In the genomic region with DNA sequence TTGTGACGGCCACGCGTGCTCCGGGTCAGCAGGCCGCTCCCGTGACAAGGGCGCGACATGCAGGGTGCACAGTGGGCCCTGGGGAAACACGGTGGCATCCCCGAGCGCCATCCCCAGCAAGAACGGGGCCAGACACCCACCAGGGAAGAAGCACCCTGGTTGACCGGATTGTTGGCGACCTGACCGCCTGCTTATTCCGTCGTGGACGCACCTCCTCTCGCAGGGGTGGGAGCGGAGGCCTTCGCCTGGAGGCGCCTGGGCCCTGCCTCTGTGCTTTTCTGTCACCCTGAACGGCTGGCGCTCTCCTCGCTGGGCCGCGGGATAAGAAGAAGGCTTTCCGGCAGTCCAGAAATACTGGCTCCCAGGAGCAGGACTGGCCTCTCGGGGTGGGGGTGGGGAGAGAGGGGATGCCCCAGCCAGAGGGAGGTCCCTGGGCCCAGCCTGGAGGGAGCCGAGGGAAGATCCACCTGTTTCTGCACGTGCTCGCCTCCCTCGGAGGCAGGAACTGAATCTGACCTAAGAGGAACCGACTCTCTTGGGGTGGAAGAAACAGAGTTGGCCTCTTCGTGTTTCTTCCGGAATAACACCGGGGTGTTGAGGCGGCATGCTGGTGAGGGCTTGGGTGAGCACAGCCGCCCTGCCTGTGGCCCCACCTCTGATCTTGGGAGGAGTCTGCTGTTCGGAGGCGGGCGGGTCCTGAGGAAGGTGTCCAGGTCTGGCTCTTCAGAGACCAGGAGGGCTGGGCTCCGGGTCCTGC, we compare ENCODE assay signal across 8 cellular contexts.
DNase-seq lines count a peak whose midpoint lies in the region; ATAC-seq and TF ChIP-seq lines count a peak whose summit lies in the region.
"Not testable (repeated sequence)": the region's sequence is repeated elsewhere in the genome, so short reads cannot be mapped to it uniquely, and the experiment has no call there.

No MANE protein-coding gene starts in this region.

- not testable (repeated sequence) for H3K9ac ChIP-seq in HCT116 (ENCODE audit: low read length); OCI-LY3 (ENCODE audit: low read length)

- not testable (repeated sequence) for BruUV-seq in HCT116 (replicated peaks; lab: Mats Ljungman, UMichigan)

- not testable (repeated sequence) for H4K20me1 ChIP-seq in HCT116 (ENCODE audit: insufficient read depth); OCI-LY3 (ENCODE audit: insufficient read depth, low read length)

- not testable (repeated sequence) for H3K27ac ChIP-seq in HCT116 (ENCODE audit: low read depth, low read length); lower lobe of right lung; vagina
- H3K27ac ChIP-seq in OCI-LY3 (ENCODE audit: low read length), result peak overlapping the region; percentile 50

- H3K27me3 ChIP-seq in HCT116 (ENCODE audit: insufficient read depth, low read length); OCI-LY3 (ENCODE audit: low read depth, low read length); lower lobe of right lung (ENCODE audit: low read depth); vagina: not testable (repeated sequence)

- H3K4me2 ChIP-seq in HCT116 (ENCODE audit: low read length); OCI-LY3 (ENCODE audit: low read length): not testable (repeated sequence)

- not testable (repeated sequence) for TF ChIP-seq RAD21 in HCT116 (IDR thresholded peaks at IDR 0.05; ENCODE audit: low read depth)

- not testable (repeated sequence) for H3K9me3 Mint-ChIP-seq in activated CD8-positive, alpha-beta memory T cell treated with anti-CD3 and anti-CD28 coated beads, Interleukin-2, amount 10 ng/mL, durations not matched to agents 7 days and 5 days (ENCODE audit: low read depth)

- DNase-seq in HCT116 (ENCODE audit: low read depth, low spot score); activated CD8-positive, alpha-beta memory T cell treated with anti-CD3 and anti-CD28 coated beads, Interleukin-2, amount 10 ng/mL, durations not matched to agents 7 days and 5 days: not testable (repeated sequence)
- DNase-seq in lower lobe of right lung (peak; percentile 21), retina (peak; percentile 11), vagina (ENCODE audit: extremely low spot score in 2 of 2) (peak; percentile 0 to 52)

- H3K4me3 ChIP-seq in HCT116 (replicated peaks in 1 of 2; ENCODE audit: low read depth in 1 of 2, low read length in 2 of 2); OCI-LY3 (ENCODE audit: low read length); lower lobe of right lung; vagina: not testable (repeated sequence)

- H2AFZ ChIP-seq in HCT116 (ENCODE audit: low read depth, low read length, poor library complexity, severe bottlenecking); OCI-LY3 (ENCODE audit: low read depth, low read length): not testable (repeated sequence)

- not testable (repeated sequence) for H3K4me1 ChIP-seq in HCT116 (ENCODE audit: control insufficient read depth in 1 of 2, insufficient read depth in 2 of 2, low read length in 2 of 2); OCI-LY3 (ENCODE audit: low read length); lower lobe of right lung; vagina

- H3K27ac Mint-ChIP-seq in activated CD8-positive, alpha-beta memory T cell treated with anti-CD3 and anti-CD28 coated beads, Interleukin-2, amount 10 ng/mL, durations not matched to agents 7 days and 5 days, result not testable (repeated sequence)

- TF ChIP-seq POLR2A in HCT116 (IDR thresholded peaks at IDR 0.05; ENCODE audit: borderline replicate concordance, extremely low read depth, insufficient read depth, insufficient read length); vagina (IDR thresholded peaks at IDR 0.05): not testable (repeated sequence)

- intact Hi-C loops in HCT116 (cut with micrococcal nuclease); lower lobe of right lung (cut with DNase I); vagina (cut with DNase I): not testable (repeated sequence)

- not testable (repeated sequence) for H3K36me3 Mint-ChIP-seq in activated CD8-positive, alpha-beta memory T cell treated with anti-CD3 and anti-CD28 coated beads, Interleukin-2, amount 10 ng/mL, durations not matched to agents 7 days and 5 days

- H3K27me3 Mint-ChIP-seq in activated CD8-positive, alpha-beta memory T cell treated with anti-CD3 and anti-CD28 coated beads, Interleukin-2, amount 10 ng/mL, durations not matched to agents 7 days and 5 days, result not testable (repeated sequence)

- CTCF ChIA-PET in HCT116 (lab: Charles Lee); activated CD8-positive, alpha-beta memory T cell treated with anti-CD3 and anti-CD28 coated beads, Interleukin-2, amount 10 ng/mL, durations not matched to agents 7 days and 5 days (lab: Charles Lee): not testable (repeated sequence)

- not testable (repeated sequence) for TF ChIP-seq CTCF in HCT116 (IDR thresholded peaks at IDR 0.05 in 2 of 3, conservative IDR thresholded peaks at IDR 0.05 in 1 of 3; ENCODE audit: borderline replicate concordance in 1 of 3, insufficient read depth in 1 of 3, low read depth in 2 of 3, low read length in 2 of 3); OCI-LY3 (IDR thresholded peaks at IDR 0.05; ENCODE audit: low read depth, low read length); lower lobe of right lung (IDR thresholded peaks at IDR 0.05); vagina (IDR thresholded peaks at IDR 0.05)

- not testable (repeated sequence) for H3K4me1 Mint-ChIP-seq in activated CD8-positive, alpha-beta memory T cell treated with anti-CD3 and anti-CD28 coated beads, Interleukin-2, amount 10 ng/mL, durations not matched to agents 7 days and 5 days

- not testable (repeated sequence) for H3K36me3 ChIP-seq in HCT116 (ENCODE audit: control insufficient read depth in 1 of 2, insufficient read depth in 2 of 2, low read length in 2 of 2); OCI-LY3 (replicated peaks; ENCODE audit: low read depth, low read length); lower lobe of right lung; vagina

- peak; percentile 57 for ATAC-seq in GM18868 (IDR thresholded peaks at IDR 0.05; ENCODE audit: unreplicated experiment)
- peak; percentile 65 for ATAC-seq in HCT116
- ATAC-seq in activated CD8-positive, alpha-beta memory T cell treated with anti-CD3 and anti-CD28 coated beads, Interleukin-2, amount 10 ng/mL, durations not matched to agents 7 days and 5 days, result peak; percentile 67
- ATAC-seq in esophagus mucosa, result peak; percentile 62
- ATAC-seq in lower lobe of right lung, result peak; percentile 64 to 82

- not testable (repeated sequence) for H3K4me3 Mint-ChIP-seq in activated CD8-positive, alpha-beta memory T cell treated with anti-CD3 and anti-CD28 coated beads, Interleukin-2, amount 10 ng/mL, durations not matched to agents 7 days and 5 days

- not testable (repeated sequence) for H3K9me2 ChIP-seq in HCT116 (ENCODE audit: insufficient read depth)

- POLR2A ChIA-PET in HCT116 (lab: Charles Lee), result not testable (repeated sequence)

- RAD21 ChIA-PET in HCT116 (lab: Charles Lee; ENCODE audit: low non-redundant PET in 1 of 2, low total read pairs in 2 of 2, uncharacterized antibody in 2 of 2, unreplicated experiment in 2 of 2), result not testable (repeated sequence)

- not testable (repeated sequence) for H3K79me2 ChIP-seq in HCT116 (ENCODE audit: insufficient read depth, low read length); OCI-LY3 (ENCODE audit: low read length)

- H3K9me3 ChIP-seq in HCT116 (ENCODE audit: control insufficient read depth in 1 of 2, insufficient read depth in 1 of 2, low read depth in 1 of 2, low read length in 2 of 2); OCI-LY3 (ENCODE audit: insufficient read depth, low read length); lower lobe of right lung; vagina: not testable (repeated sequence)
